ENCODE assay signal across 1 cellular context in genomic region chr17:73272906-73273218, GRCh38.
TF ChIP-seq lines count a peak whose summit lies in the region.

No MANE protein-coding gene starts in this region.

TF ChIP-seq in HepG2, 621 proteins besides CTCF, POLR2A, EP300 and RAD21 (continued from another document and continues in another):
- TF ChIP-seq, protein P1, sequence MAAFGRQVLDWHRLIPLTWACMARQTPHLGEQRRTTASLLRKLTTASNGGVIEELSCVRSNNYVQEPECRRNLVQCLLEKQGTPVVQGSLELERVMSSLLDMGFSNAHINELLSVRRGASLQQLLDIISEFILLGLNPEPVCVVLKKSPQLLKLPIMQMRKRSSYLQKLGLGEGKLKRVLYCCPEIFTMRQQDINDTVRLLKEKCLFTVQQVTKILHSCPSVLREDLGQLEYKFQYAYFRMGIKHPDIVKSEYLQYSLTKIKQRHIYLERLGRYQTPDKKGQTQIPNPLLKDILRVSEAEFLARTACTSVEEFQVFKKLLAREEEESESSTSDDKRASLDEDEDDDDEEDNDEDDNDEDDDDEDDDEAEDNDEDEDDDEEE (CRISPR knock-in tag; IDR thresholded peaks at IDR 0.05) = no peak
- TF ChIP-seq ZNF777 (CRISPR knock-in tag; IDR thresholded peaks at IDR 0.05) (0 out of 2 replicates have a peak, but pooled peaks have one; percentile 34), ZHX2 (IDR thresholded peaks at IDR 0.05; ENCODE audit: low read depth) (no peak; the same call in 1 of the 2 replicates), ZHX2 (CRISPR knock-in tag; IDR thresholded peaks at IDR 0.05; ENCODE audit: borderline replicate concordance) (no peak), CBX2 (IDR thresholded peaks at IDR 0.05; ENCODE audit: low read depth, low read length) (no peak), CBX2 (CRISPR knock-in tag; IDR thresholded peaks at IDR 0.05; ENCODE audit: low read depth) (no peak), SP5 (CRISPR knock-in tag; IDR thresholded peaks at IDR 0.05; ENCODE audit: borderline replicate concordance, low read depth) (peak; percentile 79), ZNF101 (CRISPR knock-in tag; IDR thresholded peaks at IDR 0.05; ENCODE audit: borderline replicate concordance, low read depth) (no peak), ZNF24 (IDR thresholded peaks at IDR 0.05) (no peak), TBX3 (IDR thresholded peaks at IDR 0.05; ENCODE audit: borderline replicate concordance) (no peak), ZNF672 (CRISPR knock-in tag; IDR thresholded peaks at IDR 0.05) (no peak), TBL1XR1 (IDR thresholded peaks at IDR 0.05; ENCODE audit: borderline replicate concordance, low read length, partially characterized antibody) (no peak), KLF11 (CRISPR knock-in tag; IDR thresholded peaks at IDR 0.05) (peak; percentile 68; the same call in 1 of the 2 replicates), ZFX (CRISPR knock-in tag; IDR thresholded peaks at IDR 0.05; ENCODE audit: low read depth) (peak; percentile 73), ZNF335 (CRISPR knock-in tag; IDR thresholded peaks at IDR 0.05) (no peak), DMAP1 (CRISPR knock-in tag; IDR thresholded peaks at IDR 0.05) (peak; percentile 58; the same call in 1 of the 2 replicates), KDM4B (CRISPR knock-in tag; IDR thresholded peaks at IDR 0.05) (peak; percentile 75; the same call in 1 of the 2 replicates), SMAD9 (CRISPR knock-in tag; IDR thresholded peaks at IDR 0.05) (no peak), ZNF782 (CRISPR knock-in tag; IDR thresholded peaks at IDR 0.05; ENCODE audit: borderline replicate concordance) (no peak), STAG1 (CRISPR knock-in tag; IDR thresholded peaks at IDR 0.05) (peak; percentile 27), POLR2G (IDR thresholded peaks at IDR 0.05; ENCODE audit: low read depth, low read length) (peak; percentile 54), CBFB (CRISPR knock-in tag; IDR thresholded peaks at IDR 0.05) (0 out of 2 replicates have a peak, but pooled peaks have one; percentile 38), TRIM24 (CRISPR knock-in tag; IDR thresholded peaks at IDR 0.05) (no peak), RFX1 (IDR thresholded peaks at IDR 0.05) (no peak), ZSCAN30 (CRISPR knock-in tag; IDR thresholded peaks at IDR 0.05) (no peak), ZFP36 (IDR thresholded peaks at IDR 0.05; ENCODE audit: borderline replicate concordance, low read depth, low read length, partially characterized antibody) (no peak), ZFP36L1 (CRISPR knock-in tag; IDR thresholded peaks at IDR 0.05) (no peak), ATAD3A (CRISPR knock-in tag; IDR thresholded peaks at IDR 0.05) (no peak), RFX3 (CRISPR knock-in tag; IDR thresholded peaks at IDR 0.05) (no peak), ETV6 (CRISPR knock-in tag; conservative IDR thresholded peaks at IDR 0.05) (no peak), HOXA5 (CRISPR knock-in tag; IDR thresholded peaks at IDR 0.05) (peak; percentile 91; the same call in 1 of the 2 replicates), ZNF839 (CRISPR knock-in tag; IDR thresholded peaks at IDR 0.05; ENCODE audit: borderline replicate concordance) (no peak), RBFOX2 (IDR thresholded peaks at IDR 0.05; ENCODE audit: low read depth, low read length) (0 out of 2 replicates have a peak, but pooled peaks have one; percentile 30), FOSL1 (CRISPR knock-in tag; IDR thresholded peaks at IDR 0.05; ENCODE audit: borderline replicate concordance) (no peak), ZNF547 (CRISPR knock-in tag; IDR thresholded peaks at IDR 0.05) (no peak), ZNF367 (CRISPR knock-in tag; IDR thresholded peaks at IDR 0.05; ENCODE audit: borderline replicate concordance) (no peak), NCOA1 (CRISPR knock-in tag; IDR thresholded peaks at IDR 0.05) (no peak), E2F5 (CRISPR knock-in tag; conservative IDR thresholded peaks at IDR 0.05) (no peak), ZNF776 (CRISPR knock-in tag; IDR thresholded peaks at IDR 0.05) (no peak), SRF (IDR thresholded peaks at IDR 0.05; ENCODE audit: low read depth, low read length) (no peak), ZNF569 (CRISPR knock-in tag; IDR thresholded peaks at IDR 0.05; ENCODE audit: borderline replicate concordance) (no peak), PHF20 (CRISPR knock-in tag; IDR thresholded peaks at IDR 0.05) (no peak), EEA1 (CRISPR knock-in tag; IDR thresholded peaks at IDR 0.05; ENCODE audit: borderline replicate concordance) (no peak), JUNB (CRISPR knock-in tag; IDR thresholded peaks at IDR 0.05; ENCODE audit: borderline replicate concordance) (no peak), MYNN (CRISPR knock-in tag; IDR thresholded peaks at IDR 0.05; ENCODE audit: low read depth) (no peak), KLF6 (CRISPR knock-in tag; IDR thresholded peaks at IDR 0.05) (no peak; the same call in 1 of the 2 replicates), ATF7 (IDR thresholded peaks at IDR 0.05) (no peak), ATF7 (CRISPR knock-in tag; IDR thresholded peaks at IDR 0.05) (peak; percentile 25; the same call in 1 of the 2 replicates), SETDB1 (CRISPR knock-in tag; IDR thresholded peaks at IDR 0.05; ENCODE audit: borderline replicate concordance) (no peak), ZNF383 (CRISPR knock-in tag; IDR thresholded peaks at IDR 0.05; ENCODE audit: borderline replicate concordance) (no peak), MEIS1 (CRISPR knock-in tag; IDR thresholded peaks at IDR 0.05; ENCODE audit: borderline replicate concordance) (peak; percentile 32; the same call in 1 of the 2 replicates), ZNF44 (CRISPR knock-in tag; IDR thresholded peaks at IDR 0.05) (no peak), ZNF746 (CRISPR knock-in tag; IDR thresholded peaks at IDR 0.05) (peak; percentile 97), CREM (IDR thresholded peaks at IDR 0.05) (peak; percentile 83), CREM (CRISPR knock-in tag; IDR thresholded peaks at IDR 0.05) (no peak), KMT2A (CRISPR knock-in tag; IDR thresholded peaks at IDR 0.05) (no peak; the same call in 1 of the 2 replicates), ZNF12 (CRISPR knock-in tag; IDR thresholded peaks at IDR 0.05) (0 out of 2 replicates have a peak, but pooled peaks have one; percentile 16), NCOA2 (CRISPR knock-in tag; IDR thresholded peaks at IDR 0.05) (peak; percentile 92)
- TF ChIP-seq, protein P2, sequence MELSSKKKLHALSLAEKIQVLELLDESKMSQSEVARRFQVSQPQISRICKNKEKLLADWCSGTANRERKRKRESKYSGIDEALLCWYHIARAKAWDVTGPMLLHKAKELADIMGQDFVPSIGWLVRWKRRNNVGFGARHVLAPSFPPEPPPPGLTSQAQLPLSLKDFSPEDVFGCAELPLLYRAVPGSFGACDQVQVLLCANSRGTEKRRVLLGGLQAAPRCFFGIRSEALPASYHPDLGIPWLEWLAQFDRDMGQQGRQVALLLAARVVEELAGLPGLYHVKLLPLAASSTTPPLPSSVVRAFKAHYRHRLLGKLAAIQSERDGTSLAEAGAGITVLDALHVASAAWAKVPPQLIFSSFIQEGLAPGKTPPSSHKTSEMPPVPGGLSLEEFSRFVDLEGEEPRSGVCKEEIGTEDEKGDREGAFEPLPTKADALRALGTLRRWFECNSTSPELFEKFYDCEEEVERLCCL (CRISPR knock-in tag; IDR thresholded peaks at IDR 0.05; ENCODE audit: borderline replicate concordance) = no peak
- TF ChIP-seq, protein P3, sequence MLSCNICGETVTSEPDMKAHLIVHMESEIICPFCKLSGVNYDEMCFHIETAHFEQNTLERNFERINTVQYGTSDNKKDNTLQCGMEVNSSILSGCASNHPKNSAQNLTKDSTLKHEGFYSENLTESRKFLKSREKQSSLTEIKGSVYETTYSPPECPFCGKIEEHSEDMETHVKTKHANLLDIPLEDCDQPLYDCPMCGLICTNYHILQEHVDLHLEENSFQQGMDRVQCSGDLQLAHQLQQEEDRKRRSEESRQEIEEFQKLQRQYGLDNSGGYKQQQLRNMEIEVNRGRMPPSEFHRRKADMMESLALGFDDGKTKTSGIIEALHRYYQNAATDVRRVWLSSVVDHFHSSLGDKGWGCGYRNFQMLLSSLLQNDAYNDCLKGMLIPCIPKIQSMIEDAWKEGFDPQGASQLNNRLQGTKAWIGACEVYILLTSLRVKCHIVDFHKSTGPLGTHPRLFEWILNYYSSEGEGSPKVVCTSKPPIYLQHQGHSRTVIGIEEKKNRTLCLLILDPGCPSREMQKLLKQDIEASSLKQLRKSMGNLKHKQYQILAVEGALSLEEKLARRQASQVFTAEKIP (CRISPR knock-in tag; IDR thresholded peaks at IDR 0.05; ENCODE audit: borderline replicate concordance) = no peak
- TF ChIP-seq, protein P4, sequence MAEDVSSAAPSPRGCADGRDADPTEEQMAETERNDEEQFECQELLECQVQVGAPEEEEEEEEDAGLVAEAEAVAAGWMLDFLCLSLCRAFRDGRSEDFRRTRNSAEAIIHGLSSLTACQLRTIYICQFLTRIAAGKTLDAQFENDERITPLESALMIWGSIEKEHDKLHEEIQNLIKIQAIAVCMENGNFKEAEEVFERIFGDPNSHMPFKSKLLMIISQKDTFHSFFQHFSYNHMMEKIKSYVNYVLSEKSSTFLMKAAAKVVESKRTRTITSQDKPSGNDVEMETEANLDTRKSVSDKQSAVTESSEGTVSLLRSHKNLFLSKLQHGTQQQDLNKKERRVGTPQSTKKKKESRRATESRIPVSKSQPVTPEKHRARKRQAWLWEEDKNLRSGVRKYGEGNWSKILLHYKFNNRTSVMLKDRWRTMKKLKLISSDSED (CRISPR knock-in tag; IDR thresholded peaks at IDR 0.05) = no peak
- TF ChIP-seq, protein P5, sequence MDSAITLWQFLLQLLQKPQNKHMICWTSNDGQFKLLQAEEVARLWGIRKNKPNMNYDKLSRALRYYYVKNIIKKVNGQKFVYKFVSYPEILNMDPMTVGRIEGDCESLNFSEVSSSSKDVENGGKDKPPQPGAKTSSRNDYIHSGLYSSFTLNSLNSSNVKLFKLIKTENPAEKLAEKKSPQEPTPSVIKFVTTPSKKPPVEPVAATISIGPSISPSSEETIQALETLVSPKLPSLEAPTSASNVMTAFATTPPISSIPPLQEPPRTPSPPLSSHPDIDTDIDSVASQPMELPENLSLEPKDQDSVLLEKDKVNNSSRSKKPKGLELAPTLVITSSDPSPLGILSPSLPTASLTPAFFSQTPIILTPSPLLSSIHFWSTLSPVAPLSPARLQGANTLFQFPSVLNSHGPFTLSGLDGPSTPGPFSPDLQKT (CRISPR knock-in tag; IDR thresholded peaks at IDR 0.05; ENCODE audit: borderline replicate concordance) = no peak
- TF ChIP-seq, protein P6, sequence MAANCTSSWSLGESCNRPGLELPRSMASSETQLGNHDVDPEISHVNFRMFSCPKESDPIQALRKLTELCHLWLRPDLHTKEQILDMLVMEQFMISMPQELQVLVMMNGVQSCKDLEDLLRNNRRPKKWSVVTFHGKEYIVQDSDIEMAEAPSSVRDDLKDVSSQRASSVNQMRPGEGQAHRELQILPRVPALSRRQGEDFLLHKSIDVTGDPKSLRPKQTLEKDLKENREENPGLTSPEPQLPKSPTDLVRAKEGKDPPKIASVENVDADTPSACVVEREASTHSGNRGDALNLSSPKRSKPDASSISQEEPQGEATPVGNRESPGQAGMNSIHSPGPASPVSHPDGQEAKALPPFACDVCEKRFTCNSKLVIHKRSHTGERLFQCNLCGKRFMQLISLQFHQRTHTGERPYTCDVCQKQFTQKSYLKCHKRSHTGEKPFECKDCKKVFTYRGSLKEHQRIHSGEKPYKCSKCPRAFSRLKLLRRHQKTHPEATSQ (CRISPR knock-in tag; IDR thresholded peaks at IDR 0.05; ENCODE audit: borderline replicate concordance) = no peak
- TF ChIP-seq, protein P7, sequence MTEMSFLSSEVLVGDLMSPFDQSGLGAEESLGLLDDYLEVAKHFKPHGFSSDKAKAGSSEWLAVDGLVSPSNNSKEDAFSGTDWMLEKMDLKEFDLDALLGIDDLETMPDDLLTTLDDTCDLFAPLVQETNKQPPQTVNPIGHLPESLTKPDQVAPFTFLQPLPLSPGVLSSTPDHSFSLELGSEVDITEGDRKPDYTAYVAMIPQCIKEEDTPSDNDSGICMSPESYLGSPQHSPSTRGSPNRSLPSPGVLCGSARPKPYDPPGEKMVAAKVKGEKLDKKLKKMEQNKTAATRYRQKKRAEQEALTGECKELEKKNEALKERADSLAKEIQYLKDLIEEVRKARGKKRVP (CRISPR knock-in tag; IDR thresholded peaks at IDR 0.05) = no peak; a peak in 1 of 4 replicates
